Comparison of ENCODE assay signal across 3 cellular contexts in genomic region chr11:116796548-116796947, GRCh38.
TF ChIP-seq lines count a peak whose summit lies in the region.

No MANE protein-coding gene starts in this region.

TF ChIP-seq in A549, 52 proteins besides CTCF, POLR2A, EP300 and RAD21:
- no peak for TF ChIP-seq HES2 (IDR thresholded peaks at IDR 0.05)
- TF ChIP-seq RFX5 (IDR thresholded peaks at IDR 0.05): no peak
- no peak for TF ChIP-seq JUNB (IDR thresholded peaks at IDR 0.05)
- no peak for TF ChIP-seq TP53 (CRISPR knock-in tag; IDR thresholded peaks at IDR 0.05)
- TF ChIP-seq POLR2AphosphoS2 (conservative IDR thresholded peaks at IDR 0.05; ENCODE audit: low read length): no peak
- TF ChIP-seq NFE2L2 (conservative IDR thresholded peaks at IDR 0.05; ENCODE audit: low read length): peak; percentile 80
- TF ChIP-seq MAFK (IDR thresholded peaks at IDR 0.05; ENCODE audit: partially characterized antibody): peak; percentile 88
- TF ChIP-seq, protein P1, sequence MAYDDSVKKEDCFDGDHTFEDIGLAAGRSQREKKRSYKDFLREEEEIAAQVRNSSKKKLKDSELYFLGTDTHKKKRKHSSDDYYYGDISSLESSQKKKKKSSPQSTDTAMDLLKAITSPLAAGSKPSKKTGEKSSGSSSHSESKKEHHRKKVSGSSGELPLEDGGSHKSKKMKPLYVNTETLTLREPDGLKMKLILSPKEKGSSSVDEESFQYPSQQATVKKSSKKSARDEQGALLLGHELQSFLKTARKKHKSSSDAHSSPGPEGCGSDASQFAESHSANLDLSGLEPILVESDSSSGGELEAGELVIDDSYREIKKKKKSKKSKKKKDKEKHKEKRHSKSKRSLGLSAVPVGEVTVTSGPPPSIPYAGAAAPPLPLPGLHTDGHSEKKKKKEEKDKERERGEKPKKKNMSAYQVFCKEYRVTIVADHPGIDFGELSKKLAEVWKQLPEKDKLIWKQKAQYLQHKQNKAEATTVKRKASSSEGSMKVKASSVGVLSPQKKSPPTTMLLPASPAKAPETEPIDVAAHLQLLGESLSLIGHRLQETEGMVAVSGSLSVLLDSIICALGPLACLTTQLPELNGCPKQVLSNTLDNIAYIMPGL (CRISPR knock-in tag; IDR thresholded peaks at IDR 0.05; ENCODE audit: borderline replicate concordance): no peak
TF ChIP-seq in A549: peak in this region for 2.

TF ChIP-seq in HEK293, 187 proteins besides CTCF, POLR2A, EP300 and RAD21:
- TF ChIP-seq ZNF585B (tag by site-specific recombination; IDR thresholded peaks at IDR 0.05): no peak
- no peak for TF ChIP-seq AEBP2 (tag by site-specific recombination; IDR thresholded peaks at IDR 0.05; ENCODE audit: borderline replicate concordance)
- TF ChIP-seq ZNF623 (tag by site-specific recombination; IDR thresholded peaks at IDR 0.05): no peak
- 0 out of 2 replicates have a peak, but pooled peaks have one; percentile 17 for TF ChIP-seq ZNF146 (tag by site-specific recombination; IDR thresholded peaks at IDR 0.05)
- no peak for TF ChIP-seq ZNF174 (tag by site-specific recombination; IDR thresholded peaks at IDR 0.05)

TF ChIP-seq in H1, 55 proteins besides CTCF, POLR2A, EP300 and RAD21:
- TF ChIP-seq ATF3 (IDR thresholded peaks at IDR 0.05; ENCODE audit: insufficient read depth, low read depth, low read length) (no peak), USF2 (IDR thresholded peaks at IDR 0.05; ENCODE audit: low read length) (no peak), BACH1 (IDR thresholded peaks at IDR 0.05; ENCODE audit: low read length) (peak; percentile 77), KDM1A (IDR thresholded peaks at IDR 0.05; ENCODE audit: borderline replicate concordance, low read length) (no peak), GABPA (IDR thresholded peaks at IDR 0.05; ENCODE audit: borderline replicate concordance, insufficient read depth, low read length) (no peak), CBX5 (IDR thresholded peaks at IDR 0.05; ENCODE audit: low read depth, low read length) (no peak)
- TF ChIP-seq, protein P2, sequence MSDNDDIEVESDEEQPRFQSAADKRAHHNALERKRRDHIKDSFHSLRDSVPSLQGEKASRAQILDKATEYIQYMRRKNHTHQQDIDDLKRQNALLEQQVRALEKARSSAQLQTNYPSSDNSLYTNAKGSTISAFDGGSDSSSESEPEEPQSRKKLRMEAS (IDR thresholded peaks at IDR 0.05): no peak
